ENCODE assay signal across 23 cellular contexts in the genomic region with DNA sequence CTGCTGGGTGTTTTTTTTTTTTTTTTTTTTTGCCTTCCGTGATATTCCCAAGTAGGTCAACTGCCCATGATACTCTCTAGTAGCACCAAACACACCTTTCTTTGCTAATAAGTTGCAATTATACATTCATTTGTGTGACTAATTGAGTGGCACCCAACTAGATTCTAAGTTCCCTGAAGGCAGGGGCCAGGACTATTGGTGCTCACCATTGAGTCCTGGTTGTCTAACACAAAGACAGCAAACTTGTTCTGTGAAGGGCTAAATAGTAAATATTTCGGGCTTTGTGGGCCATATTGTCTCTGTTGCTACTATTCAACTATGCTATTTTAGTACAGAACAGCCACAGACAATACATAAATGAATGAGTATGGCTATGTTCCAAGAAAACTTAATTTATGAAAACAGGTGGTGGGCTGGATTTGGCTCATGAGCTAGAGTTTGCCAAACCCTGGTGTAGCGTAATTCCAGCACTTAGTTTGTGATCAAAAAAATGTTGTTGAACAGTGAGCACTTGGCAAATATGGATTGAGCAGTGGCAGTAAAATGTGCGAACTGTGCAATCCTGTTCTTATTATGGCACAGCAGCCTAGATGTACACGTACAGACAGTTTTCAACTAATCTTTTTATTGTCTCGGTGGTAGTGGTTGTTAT. TPM values are rescaled to one million over a fixed set of nuclear protein-coding genes. Genes with fewer than 3 reads are reported as not detected.
"Had no signal": no experiment of that assay in that cellular context is flagged by ENCODE, and none has a peak within 500 bp of the region (broad histone marks: within the 10 kb centered on the region; RNA-seq: fewer than 3 reads in every experiment).

No MANE protein-coding gene starts in this region.

- H3K4me1 ChIP-seq: upper lobe of right lung had no signal

- H3K4me3 ChIP-seq: esophagus muscularis mucosa, left lung, lung, right atrium auricular region, thyroid gland, upper lobe of right lung had no signal

- H3K36me3 ChIP-seq: left lung, right atrium auricular region, thyroid gland, upper lobe of right lung had no signal

- H3K27ac ChIP-seq: esophagus muscularis mucosa, left lung, right atrium auricular region, thyroid gland, upper lobe of right lung had no signal

- DNase-seq: activated gamma-delta T cell treated with Interleukin-2 at 50 U/mL for 16 hours; activated T-cell treated with anti-CD3 and anti-CD28 coated beads, Interleukin-2, amount 50 U/mL, for 1 hour; amniotic stem cell; effector memory CD8-positive, alpha-beta T cell; hippocampal formation; kidney glomerular epithelial cell; left lung; natural killer cell; stimulated activated CD4-positive, alpha-beta T cell treated with anti-CD3 and anti-CD28 coated beads, Interleukin-1b, Interleukin-23, amount 100 ng/mL, for 48 hours; substantia nigra; T-helper 9 cell; thyroid gland; upper lobe of right lung had no signal

- FAIRE-seq: bronchial epithelial cell, frontal cortex had no signal

- H3K27me3 ChIP-seq: esophagus muscularis mucosa, left lung, right atrium auricular region, thyroid gland, upper lobe of right lung had no signal

- H3K9me3 ChIP-seq: esophagus muscularis mucosa, left lung, right atrium auricular region, thyroid gland, upper lobe of right lung had no signal

- ATAC-seq: effector memory CD8-positive, alpha-beta T cell; upper lobe of right lung had no signal

RNA-seq across cellular contexts. Expression of a gene that starts 51.8 kb away (rescaled TPM):
- total RNA-seq: bronchial epithelial cell; cerebellum; esophagus muscularis mucosa; frontal cortex; left lung; lung; mesenteric fat pad; natural killer cell; osteocyte; progenitor cell of endocrine pancreas; right atrium auricular region; T-helper 1 cell treated with Interleukin-12 subunit alpha and Interleukin-12 subunit beta and Interleukin-4 antibody, amounts not matched to agents 30 ng/mL and 1 ng/mL, for 36 hours; thyroid gland; upper lobe of right lung had no signal
- polyA plus RNA-seq: lung had no signal
